ENCODE assay signal across 17 cellular contexts in genomic region chr18:13528739-13529392, GRCh38.
DNase-seq lines count a peak whose midpoint lies in the region; ATAC-seq and TF ChIP-seq lines count a peak whose summit lies in the region.
"Had no signal": no experiment of that assay in that cellular context is flagged by ENCODE, and none has a peak within 500 bp of the region (broad histone marks: within the 10 kb centered on the region; RNA-seq: fewer than 3 reads in every experiment).

No MANE protein-coding gene starts in this region.

- DNase-seq in activated T-cell treated with anti-CD3 and anti-CD28 coated beads, Interleukin-2, amount 50 U/mL, for 24 hours, result no peak
- no peak for DNase-seq in activated T-cell treated with anti-CD3 and anti-CD28 coated beads, Interleukin-2, amount 50 U/mL, for 1 hour
- DNase-seq in right atrium auricular region (ENCODE audit: low spot score), result peak; percentile 34
- no peak for DNase-seq in left ventricle myocardium superior
- DNase-seq in mesenteric fat pad (ENCODE audit: low spot score), result peak; percentile 35
- DNase-seq in Kasumi-1 (lab: John Stamatoyannopoulos, UW), result no peak
- DNase-seq in NCI-H187 (lab: John Stamatoyannopoulos, UW), result no peak
- DNase-seq: 8988T; AML-193; C1 segment of cervical spinal cord; CD4-positive, alpha-beta memory T cell; DMS79; EL; HCEC 1CT; HFFc6 had no signal

- H3K27ac ChIP-seq in right atrium auricular region, result no peak overlapping the region

- no peaks in the 10 kb centered on the region for H3K9me3 ChIP-seq in right atrium auricular region

- H3K36me3 Mint-ChIP-seq in activated T-cell treated with anti-CD3 and anti-CD28 coated beads, Interleukin-2, amount 50 U/mL, for 24 hours (ENCODE audit: low read depth), result peaks cover 22% of the 10 kb centered on the region

- no peaks in the 10 kb centered on the region for H3K36me3 ChIP-seq in right atrium auricular region

- ATAC-seq in left ventricle myocardium superior (no peak), GM19351 (IDR thresholded peaks at IDR 0.05; ENCODE audit: unreplicated experiment) (no peak)
- ATAC-seq: HepG2 had no signal

- H3K27me3 Mint-ChIP-seq in activated T-cell treated with anti-CD3 and anti-CD28 coated beads, Interleukin-2, amount 50 U/mL, for 24 hours, result no peaks in the 10 kb centered on the region
- H3K27me3 Mint-ChIP-seq: CD4-positive, alpha-beta memory T cell had no signal

- peaks cover 33% of the 10 kb centered on the region for H3K4me1 Mint-ChIP-seq in activated T-cell treated with anti-CD3 and anti-CD28 coated beads, Interleukin-2, amount 50 U/mL, for 24 hours (ENCODE audit: low read depth)

- intact Hi-C loops in left ventricle myocardium superior (cut with micrococcal nuclease), result no loop called here

- no peaks in the 10 kb centered on the region for H3K9me3 Mint-ChIP-seq in activated T-cell treated with anti-CD3 and anti-CD28 coated beads, Interleukin-2, amount 50 U/mL, for 24 hours
- H3K9me3 Mint-ChIP-seq: CD4-positive, alpha-beta memory T cell had no signal

- peaks cover 0 to 29% of the 10 kb centered on the region in 2 donors for H3K4me1 ChIP-seq in right atrium auricular region

- no peaks in the 10 kb centered on the region for H3K27me3 ChIP-seq in right atrium auricular region

- peak overlapping the region; percentile 48 for H3K27ac Mint-ChIP-seq in activated T-cell treated with anti-CD3 and anti-CD28 coated beads, Interleukin-2, amount 50 U/mL, for 24 hours
- H3K27ac Mint-ChIP-seq: HFFc6 had no signal

- no peak overlapping the region for H3K4me3 Mint-ChIP-seq in activated T-cell treated with anti-CD3 and anti-CD28 coated beads, Interleukin-2, amount 50 U/mL, for 24 hours
- H3K4me3 Mint-ChIP-seq: CD4-positive, alpha-beta memory T cell; HFFc6 had no signal

- no peak overlapping the region for H3K4me3 ChIP-seq in right atrium auricular region

- no peak for TF ChIP-seq CTCF in right atrium auricular region (IDR thresholded peaks at IDR 0.05)

Comparison
In these comparisons a context has a peak if more than half of its experiments do, and no peak if none do; other contexts are left out.
1. DNase-seq: peak in right atrium auricular region (single experiment) and mesenteric fat pad (single experiment); none in activated T-cell treated with anti-CD3 and anti-CD28 coated beads, Interleukin-2, amount 50 U/mL, for 24 hours (single experiment), activated T-cell treated with anti-CD3 and anti-CD28 coated beads, Interleukin-2, amount 50 U/mL, for 1 hour (single experiment), left ventricle myocardium superior (single experiment), Kasumi-1 (0 of 2) and NCI-H187 (0 of 2).